ENCODE assay signal across 1 cellular context in the genomic region with DNA sequence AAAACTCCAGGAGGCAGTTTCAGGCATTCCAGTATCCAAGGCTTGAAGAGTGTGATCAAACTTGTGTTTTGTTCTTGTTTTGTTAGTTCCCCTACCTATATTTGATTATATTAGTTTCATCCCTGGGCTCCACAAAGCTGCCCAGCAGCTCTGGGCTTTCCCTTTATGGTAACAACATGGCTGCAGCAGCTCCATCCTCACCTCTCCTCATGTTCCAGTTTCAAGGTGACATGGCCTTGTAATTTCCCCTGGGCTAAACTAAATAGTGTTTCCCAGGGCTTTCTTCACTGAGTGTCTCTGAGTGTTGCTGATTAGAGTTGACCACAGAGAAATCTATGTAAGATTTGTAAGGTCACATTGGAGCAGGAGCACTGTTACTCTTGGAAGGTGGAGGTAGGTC.
TF ChIP-seq lines count a peak whose summit lies in the region.

No MANE protein-coding gene starts in this region.

TF ChIP-seq in H1, 55 proteins besides CTCF, POLR2A, EP300 and RAD21:
- TF ChIP-seq CTBP2 (IDR thresholded peaks at IDR 0.05; ENCODE audit: borderline replicate concordance, insufficient read depth, insufficient read length, low read length) = no peak
- TF ChIP-seq RBBP5 (IDR thresholded peaks at IDR 0.05; ENCODE audit: borderline replicate concordance, low read depth, low read length) = no peak
- no peak for TF ChIP-seq TAF7 (optimal IDR thresholded peaks at IDR 0.05; ENCODE audit: borderline replicate concordance, low read depth, low read length)
- TF ChIP-seq SAP30 (IDR thresholded peaks at IDR 0.05; ENCODE audit: insufficient read depth, insufficient replicate concordance, low read length) = no peak
- TF ChIP-seq SRF (IDR thresholded peaks at IDR 0.05; ENCODE audit: low read depth, low read length) = no peak
- TF ChIP-seq SP4 (IDR thresholded peaks at IDR 0.05; ENCODE audit: low read length) = no peak
- TF ChIP-seq EGR1 (IDR thresholded peaks at IDR 0.05; ENCODE audit: borderline replicate concordance, low read depth, low read length) = no peak
- no peak for TF ChIP-seq SP2 (IDR thresholded peaks at IDR 0.05; ENCODE audit: low read length)
- no peak for TF ChIP-seq JUN (IDR thresholded peaks at IDR 0.05; ENCODE audit: low read depth, low read length)
- no peak for TF ChIP-seq RNF2 (IDR thresholded peaks at IDR 0.05; ENCODE audit: borderline replicate concordance, low read depth, low read length, missing control alignments, poor library complexity, severe bottlenecking)
- TF ChIP-seq CHD2 (IDR thresholded peaks at IDR 0.05; ENCODE audit: low read length) = no peak
- no peak for TF ChIP-seq NRF1 (IDR thresholded peaks at IDR 0.05; ENCODE audit: low read depth, low read length)
- TF ChIP-seq, protein P1, sequence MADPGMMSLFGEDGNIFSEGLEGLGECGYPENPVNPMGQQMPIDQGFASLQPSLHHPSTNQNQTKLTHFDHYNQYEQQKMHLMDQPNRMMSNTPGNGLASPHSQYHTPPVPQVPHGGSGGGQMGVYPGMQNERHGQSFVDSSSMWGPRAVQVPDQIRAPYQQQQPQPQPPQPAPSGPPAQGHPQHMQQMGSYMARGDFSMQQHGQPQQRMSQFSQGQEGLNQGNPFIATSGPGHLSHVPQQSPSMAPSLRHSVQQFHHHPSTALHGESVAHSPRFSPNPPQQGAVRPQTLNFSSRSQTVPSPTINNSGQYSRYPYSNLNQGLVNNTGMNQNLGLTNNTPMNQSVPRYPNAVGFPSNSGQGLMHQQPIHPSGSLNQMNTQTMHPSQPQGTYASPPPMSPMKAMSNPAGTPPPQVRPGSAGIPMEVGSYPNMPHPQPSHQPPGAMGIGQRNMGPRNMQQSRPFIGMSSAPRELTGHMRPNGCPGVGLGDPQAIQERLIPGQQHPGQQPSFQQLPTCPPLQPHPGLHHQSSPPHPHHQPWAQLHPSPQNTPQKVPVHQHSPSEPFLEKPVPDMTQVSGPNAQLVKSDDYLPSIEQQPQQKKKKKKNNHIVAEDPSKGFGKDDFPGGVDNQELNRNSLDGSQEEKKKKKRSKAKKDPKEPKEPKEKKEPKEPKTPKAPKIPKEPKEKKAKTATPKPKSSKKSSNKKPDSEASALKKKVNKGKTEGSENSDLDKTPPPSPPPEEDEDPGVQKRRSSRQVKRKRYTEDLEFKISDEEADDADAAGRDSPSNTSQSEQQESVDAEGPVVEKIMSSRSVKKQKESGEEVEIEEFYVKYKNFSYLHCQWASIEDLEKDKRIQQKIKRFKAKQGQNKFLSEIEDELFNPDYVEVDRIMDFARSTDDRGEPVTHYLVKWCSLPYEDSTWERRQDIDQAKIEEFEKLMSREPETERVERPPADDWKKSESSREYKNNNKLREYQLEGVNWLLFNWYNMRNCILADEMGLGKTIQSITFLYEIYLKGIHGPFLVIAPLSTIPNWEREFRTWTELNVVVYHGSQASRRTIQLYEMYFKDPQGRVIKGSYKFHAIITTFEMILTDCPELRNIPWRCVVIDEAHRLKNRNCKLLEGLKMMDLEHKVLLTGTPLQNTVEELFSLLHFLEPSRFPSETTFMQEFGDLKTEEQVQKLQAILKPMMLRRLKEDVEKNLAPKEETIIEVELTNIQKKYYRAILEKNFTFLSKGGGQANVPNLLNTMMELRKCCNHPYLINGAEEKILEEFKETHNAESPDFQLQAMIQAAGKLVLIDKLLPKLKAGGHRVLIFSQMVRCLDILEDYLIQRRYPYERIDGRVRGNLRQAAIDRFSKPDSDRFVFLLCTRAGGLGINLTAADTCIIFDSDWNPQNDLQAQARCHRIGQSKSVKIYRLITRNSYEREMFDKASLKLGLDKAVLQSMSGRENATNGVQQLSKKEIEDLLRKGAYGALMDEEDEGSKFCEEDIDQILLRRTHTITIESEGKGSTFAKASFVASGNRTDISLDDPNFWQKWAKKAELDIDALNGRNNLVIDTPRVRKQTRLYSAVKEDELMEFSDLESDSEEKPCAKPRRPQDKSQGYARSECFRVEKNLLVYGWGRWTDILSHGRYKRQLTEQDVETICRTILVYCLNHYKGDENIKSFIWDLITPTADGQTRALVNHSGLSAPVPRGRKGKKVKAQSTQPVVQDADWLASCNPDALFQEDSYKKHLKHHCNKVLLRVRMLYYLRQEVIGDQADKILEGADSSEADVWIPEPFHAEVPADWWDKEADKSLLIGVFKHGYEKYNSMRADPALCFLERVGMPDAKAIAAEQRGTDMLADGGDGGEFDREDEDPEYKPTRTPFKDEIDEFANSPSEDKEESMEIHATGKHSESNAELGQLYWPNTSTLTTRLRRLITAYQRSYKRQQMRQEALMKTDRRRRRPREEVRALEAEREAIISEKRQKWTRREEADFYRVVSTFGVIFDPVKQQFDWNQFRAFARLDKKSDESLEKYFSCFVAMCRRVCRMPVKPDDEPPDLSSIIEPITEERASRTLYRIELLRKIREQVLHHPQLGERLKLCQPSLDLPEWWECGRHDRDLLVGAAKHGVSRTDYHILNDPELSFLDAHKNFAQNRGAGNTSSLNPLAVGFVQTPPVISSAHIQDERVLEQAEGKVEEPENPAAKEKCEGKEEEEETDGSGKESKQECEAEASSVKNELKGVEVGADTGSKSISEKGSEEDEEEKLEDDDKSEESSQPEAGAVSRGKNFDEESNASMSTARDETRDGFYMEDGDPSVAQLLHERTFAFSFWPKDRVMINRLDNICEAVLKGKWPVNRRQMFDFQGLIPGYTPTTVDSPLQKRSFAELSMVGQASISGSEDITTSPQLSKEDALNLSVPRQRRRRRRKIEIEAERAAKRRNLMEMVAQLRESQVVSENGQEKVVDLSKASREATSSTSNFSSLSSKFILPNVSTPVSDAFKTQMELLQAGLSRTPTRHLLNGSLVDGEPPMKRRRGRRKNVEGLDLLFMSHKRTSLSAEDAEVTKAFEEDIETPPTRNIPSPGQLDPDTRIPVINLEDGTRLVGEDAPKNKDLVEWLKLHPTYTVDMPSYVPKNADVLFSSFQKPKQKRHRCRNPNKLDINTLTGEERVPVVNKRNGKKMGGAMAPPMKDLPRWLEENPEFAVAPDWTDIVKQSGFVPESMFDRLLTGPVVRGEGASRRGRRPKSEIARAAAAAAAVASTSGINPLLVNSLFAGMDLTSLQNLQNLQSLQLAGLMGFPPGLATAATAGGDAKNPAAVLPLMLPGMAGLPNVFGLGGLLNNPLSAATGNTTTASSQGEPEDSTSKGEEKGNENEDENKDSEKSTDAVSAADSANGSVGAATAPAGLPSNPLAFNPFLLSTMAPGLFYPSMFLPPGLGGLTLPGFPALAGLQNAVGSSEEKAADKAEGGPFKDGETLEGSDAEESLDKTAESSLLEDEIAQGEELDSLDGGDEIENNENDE (IDR thresholded peaks at IDR 0.05; ENCODE audit: insufficient replicate concordance, low read length) = no peak
- no peak for TF ChIP-seq EZH2 (IDR thresholded peaks at IDR 0.05; ENCODE audit: low read depth, low read length, severe bottlenecking)
- no peak for TF ChIP-seq TBP (IDR thresholded peaks at IDR 0.05; ENCODE audit: low read depth, low read length)
- TF ChIP-seq POU5F1 (IDR thresholded peaks at IDR 0.05; ENCODE audit: low read depth, low read length) = no peak
- TF ChIP-seq SIRT6 (IDR thresholded peaks at IDR 0.05; ENCODE audit: low read length) = no peak
- no peak for TF ChIP-seq CEBPB (IDR thresholded peaks at IDR 0.05; ENCODE audit: low read depth, low read length)
- TF ChIP-seq KDM4A (IDR thresholded peaks at IDR 0.05; ENCODE audit: low read depth, low read length, severe bottlenecking) = no peak
- TF ChIP-seq TEAD4 (IDR thresholded peaks at IDR 0.05; ENCODE audit: low read depth, low read length) = no peak
